In the genomic region with DNA sequence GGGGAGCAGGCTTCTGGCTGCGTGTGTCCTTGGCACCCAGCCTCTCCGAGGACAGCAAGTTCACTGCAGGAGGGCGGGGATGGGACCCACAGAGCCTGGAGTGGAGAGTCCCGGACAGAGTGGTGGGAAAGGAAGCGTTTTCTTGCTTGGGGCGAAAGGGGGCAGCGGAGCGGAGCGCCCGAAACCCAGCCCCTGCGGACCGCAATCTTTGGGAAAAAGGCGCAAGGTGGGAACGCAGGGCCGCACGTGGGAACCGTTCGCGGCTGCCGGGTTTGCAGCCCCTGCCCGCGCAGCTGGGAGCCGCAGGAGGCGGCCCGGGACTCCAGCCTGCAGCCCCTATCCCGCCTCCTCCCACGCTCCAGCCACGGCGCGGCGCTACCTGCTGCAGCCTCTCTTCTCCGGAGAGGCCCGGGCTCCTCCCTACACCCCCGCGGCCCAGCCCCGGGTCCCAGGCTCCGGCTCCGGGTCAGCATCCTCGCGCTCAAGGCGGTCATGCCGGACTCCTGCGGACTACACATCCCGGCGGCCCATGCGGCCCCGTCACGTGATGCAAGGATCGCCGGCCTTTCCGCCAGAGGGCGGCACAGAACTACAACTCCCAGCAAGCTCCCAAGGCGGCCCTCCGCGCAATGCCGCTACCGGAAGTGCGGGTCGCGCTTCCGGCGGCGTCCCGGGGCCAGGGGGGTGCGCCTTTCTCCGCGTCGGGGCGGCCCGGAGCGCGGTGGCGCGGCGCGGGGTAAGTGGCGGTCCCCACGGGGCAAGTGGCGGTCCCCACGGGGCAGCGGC, we compare ENCODE assay signal across 8 cellular contexts. TPM values are rescaled to one million over a fixed set of nuclear protein-coding genes. Genes with fewer than 3 reads are reported as not detected.
DNase-seq lines count a peak whose midpoint lies in the region; FAIRE-seq and TF ChIP-seq lines count a peak whose summit lies in the region.

NTHL1 (minus strand) TSS at position 505 of the 786 bp plus-strand sequence; CDS start at position 494, 11 bp downstream.
TSC2 (plus strand) TSS at position 656 of the 786 bp plus-strand sequence. CDS start 631 bp downstream, outside the sequence.

- peaks cover 25% of the 10 kb centered on the region for H3K79me2 ChIP-seq in MM.1S (ENCODE audit: low read length)

- no peaks in the 10 kb centered on the region for H4K20me1 ChIP-seq in MM.1S (ENCODE audit: insufficient read depth, low read length)

- DNase-seq in GF-D8 (lab: John Stamatoyannopoulos, UW) (peak; percentile 87), HAP-1 (ENCODE audit: low spot score in 2 of 2) (peak; percentile 94 to 97), MM.1S (peak; percentile 97), SJCRH30 (peak; percentile 94 to 95), frontal cortex (ENCODE audit: low spot score in 2 of 2) (peak; percentile 98 to 99), substantia nigra (lab: John Stamatoyannopoulos, UW) (peak; percentile 81 to 99 (median 95))
- DNase-seq in activated naive CD4-positive, alpha-beta T cell (lab: John Stamatoyannopoulos, UW), result peak; percentile 81 to 86 (median 83)

- H3K4me3 ChIP-seq in HAP-1 (peak within 1 kb of the TSS; percentile 70), MM.1S (ENCODE audit: low read length) (peak within 1 kb of the TSS; percentile 89), SJCRH30 (peak within 1 kb of the TSS; percentile 86), neutrophil (ENCODE audit: low read depth in 1 of 2, low read length in 1 of 2) (peak within 1 kb of the TSS; percentile 86 to 89)

- H3K36me3 ChIP-seq in HAP-1 (replicated peaks), result peaks cover 4% of the 10 kb centered on the region
- H3K36me3 ChIP-seq in MM.1S (replicated peaks; ENCODE audit: insufficient read depth, low read length), result no peaks in the 10 kb centered on the region
- H3K36me3 ChIP-seq in SJCRH30, result peaks cover 4% of the 10 kb centered on the region; the same call in 1 of the 2 replicates
- H3K36me3 ChIP-seq in neutrophil, result peaks cover 25% of the 10 kb centered on the region

- H3K27ac ChIP-seq in MM.1S (ENCODE audit: low read length), result no peak within 1 kb of the TSS
- H3K27ac ChIP-seq in SJCRH30, result no peak within 1 kb of the TSS
- peak within 1 kb of the TSS; percentile 66 for H3K27ac ChIP-seq in neutrophil
- H3K27ac ChIP-seq in substantia nigra (ENCODE audit: low read depth, low read length, poor library complexity, severe bottlenecking), result peak within 1 kb of the TSS; percentile 59

- peak within 1 kb of the TSS; percentile 91 for H2AFZ ChIP-seq in MM.1S (ENCODE audit: low read length)

- in situ Hi-C loops in HAP-1 (cut with MboI; ENCODE audit: low sequenced_read_pairs), result no loop called here

- no peaks in the 10 kb centered on the region for H3K9me2 ChIP-seq in MM.1S (replicated peaks; ENCODE audit: insufficient read depth, low read length)

- peak within 1 kb of the TSS; percentile 93 for H3K4me2 ChIP-seq in MM.1S (ENCODE audit: low read depth, low read length)

- TF ChIP-seq CTCF in MM.1S (IDR thresholded peaks at IDR 0.05; ENCODE audit: low read length), result no peak; the same call in 1 of the 2 replicates
- peak; percentile 77 for TF ChIP-seq CTCF in neutrophil (IDR thresholded peaks at IDR 0.05)

- H3F3A ChIP-seq in MM.1S (ENCODE audit: insufficient read depth, low read length), result no peaks in the 10 kb centered on the region

- H3K9ac ChIP-seq in MM.1S (ENCODE audit: low read length), result peak within 1 kb of the TSS; percentile 65; the same call in 1 of the 2 replicates

- H3K4me1 ChIP-seq in HAP-1 (peaks cover 10% of the 10 kb centered on the region), MM.1S (ENCODE audit: low read length) (peaks cover 4% of the 10 kb centered on the region), SJCRH30 (peaks cover 2% of the 10 kb centered on the region), neutrophil (ENCODE audit: control insufficient read depth in 1 of 2, insufficient read depth in 1 of 2, low read depth in 1 of 2, low read length in 1 of 2) (peaks cover 13 to 17% of the 10 kb centered on the region in 2 experiments)

- H3K9me3 ChIP-seq in HAP-1, result no peaks in the 10 kb centered on the region
- H3K9me3 ChIP-seq in MM.1S (replicated peaks; ENCODE audit: insufficient read depth, low read length), result no peaks in the 10 kb centered on the region
- no peaks in the 10 kb centered on the region for H3K9me3 ChIP-seq in SJCRH30 (replicated peaks)
- no peaks in the 10 kb centered on the region for H3K9me3 ChIP-seq in neutrophil

- H3K27me3 ChIP-seq in HAP-1 (ENCODE audit: low read depth) (no peaks in the 10 kb centered on the region), MM.1S (replicated peaks; ENCODE audit: insufficient read depth, low read length) (no peaks in the 10 kb centered on the region), SJCRH30 (no peaks in the 10 kb centered on the region), neutrophil (peaks cover 14% of the 10 kb centered on the region)

- FAIRE-seq in frontal cortex (lab: Jason Lieb, UNC), result no peak

RNA-seq across cellular contexts. Expression of gene NTHL1, which starts in this region (rescaled TPM):
- 16.6 and 17.5 TPM in 2 replicates for total RNA-seq in SJCRH30 (2014; rRNA removed; shearing (Covaris generic))
- 33.4 TPM for total RNA-seq in frontal cortex

RNA-seq across cellular contexts. Expression of gene TSC2, which starts in this region (rescaled TPM):
- total RNA-seq in SJCRH30 (2014; rRNA removed; shearing (Covaris generic)), result 32.0 and 37.1 TPM in 2 replicates
- total RNA-seq in frontal cortex, result 39.5 TPM

Comparison
In these comparisons a context has a peak if more than half of its experiments do, and no peak if none do; other contexts are left out.
1. H3K27ac ChIP-seq: peak in neutrophil (single experiment) and substantia nigra (single experiment); none in MM.1S (single experiment) and SJCRH30 (single experiment).
2. Peak in every context shown above with its lines, with median percentiles within 50 percentile points of each other: DNase-seq and H3K4me3 ChIP-seq.